In the genomic region with DNA sequence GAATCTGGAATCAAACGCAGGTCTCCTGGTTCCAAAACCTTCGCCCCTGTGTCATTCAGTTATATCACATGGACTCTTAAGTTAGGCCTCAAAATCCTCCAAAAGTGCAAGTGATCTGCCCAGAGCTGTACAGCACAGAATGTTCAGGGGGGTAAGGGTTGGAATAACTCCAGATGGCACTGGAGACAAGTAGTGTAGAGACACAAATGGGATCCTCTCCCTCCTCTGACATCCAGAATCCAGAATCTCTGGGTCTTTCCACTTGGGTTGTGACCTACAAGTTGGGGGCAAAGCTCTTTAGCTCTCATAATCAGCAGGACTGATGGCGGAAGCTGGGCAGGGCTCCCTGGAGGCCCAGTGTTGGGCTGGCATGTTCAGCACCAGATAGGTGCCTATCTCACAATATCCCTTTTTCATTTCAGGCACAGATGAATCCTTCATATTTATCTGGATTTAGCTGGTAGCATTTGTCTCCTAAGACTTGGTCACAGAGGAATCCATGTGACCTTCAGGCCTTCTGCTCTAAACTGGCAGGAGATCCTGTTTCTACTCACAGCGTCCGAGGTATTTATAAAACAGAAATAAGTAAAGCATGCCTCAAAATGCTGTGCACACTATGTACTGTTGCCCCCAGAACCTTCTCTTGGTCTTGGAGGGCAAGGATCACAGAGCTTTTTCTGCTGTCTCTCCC, we compare ENCODE assay signal across 14 cellular contexts. TPM values are rescaled to one million over a fixed set of nuclear protein-coding genes. Genes with fewer than 3 reads are reported as not detected.
A peak's percentile ranks its signal among the peaks of the same experiment; 100 is the strongest.
DNase-seq lines count a peak whose midpoint lies in the region; ATAC-seq, FAIRE-seq and TF ChIP-seq lines count a peak whose summit lies in the region.
"Had no signal": no experiment of that assay in that cellular context is flagged by ENCODE, and none has a peak within 500 bp of the region (broad histone marks: within the 10 kb centered on the region; RNA-seq: fewer than 3 reads in every experiment).

No MANE protein-coding gene starts in this region.

- no peak overlapping the region for H2AFZ ChIP-seq in HepG2 (ENCODE audit: low read length)

- H3K27ac ChIP-seq in liver (ENCODE audit: low read depth in 1 of 2, low read length in 2 of 2) (peak overlapping the region; percentile 75 to 90), HepG2 (ENCODE audit: extremely low read length, insufficient read depth, low read length) (no peak overlapping the region), heart left ventricle (peak overlapping the region; percentile 73 to 97 (median 88)), psoas muscle (peak overlapping the region; percentile 87), vagina (peak overlapping the region; percentile 71)

- in situ Hi-C loops in HepG2 (cut with HindIII; ENCODE audit: extremely low pct_ligation_motif_present, low pct_unique_long_range_greater_than_20kb) = no loop called here

- TF ChIP-seq EP300 in HepG2 (IDR thresholded peaks at IDR 0.05; ENCODE audit: low read depth in 2 of 2, low read length in 2 of 2) = no peak
- no peak for TF ChIP-seq EP300 in HepG2 (CRISPR knock-in tag; IDR thresholded peaks at IDR 0.05; ENCODE audit: borderline replicate concordance)

- POLR2A ChIA-PET in HepG2 (lab: Yijun Ruan, JAX) = no interaction called here

- H3K27me3 ChIP-seq in liver (ENCODE audit: control insufficient read depth in 4 of 4, insufficient read depth in 4 of 4, low read length in 3 of 4) (no peaks in the 10 kb centered on the region), HepG2 (ENCODE audit: control insufficient read depth in 1 of 2, insufficient read depth in 2 of 2, low read length in 2 of 2) (no peaks in the 10 kb centered on the region), heart left ventricle (no peaks in the 10 kb centered on the region), psoas muscle (ENCODE audit: insufficient read depth in 3 of 3, low read length in 2 of 3) (no peaks in the 10 kb centered on the region), vagina (no peaks in the 10 kb centered on the region)
- H3K27me3 ChIP-seq: pancreas had no signal

- peaks cover 19 to 68% (median 35%) of the 10 kb centered on the region in 4 donors for H3K4me1 ChIP-seq in liver (ENCODE audit: control insufficient read depth in 4 of 4, insufficient read depth in 4 of 4, low read length in 3 of 4)
- H3K4me1 ChIP-seq in HepG2 (ENCODE audit: insufficient read depth, low read length) = peaks cover 57% of the 10 kb centered on the region
- H3K4me1 ChIP-seq in heart left ventricle = peaks cover 11 to 92% (median 66%) of the 10 kb centered on the region in 12 donors
- peaks cover 89% of the 10 kb centered on the region for H3K4me1 ChIP-seq in psoas muscle
- H3K4me1 ChIP-seq in vagina = peaks cover 98% of the 10 kb centered on the region

- ATAC-seq in HepG2 = no peak
- ATAC-seq in heart left ventricle = peak in 2 of 4 donors; percentile 4 to 6
- peak in 1 of 4 donors; percentile 12 for ATAC-seq in psoas muscle
- no peak for ATAC-seq in HG03097 (IDR thresholded peaks at IDR 0.05; ENCODE audit: low FRiP score, unreplicated experiment)
- ATAC-seq in HG02884 (IDR thresholded peaks at IDR 0.05; ENCODE audit: unreplicated experiment) = no peak
- ATAC-seq: activated CD8-positive, alpha-beta memory T cell treated with anti-CD3 and anti-CD28 coated beads, Interleukin-2, amount 10 ng/mL, durations not matched to agents 7 days and 5 days had no signal

- intact Hi-C loops in HepG2 (cut with micrococcal nuclease; ENCODE audit: unreplicated experiment) = no loop called here
- intact Hi-C loops in heart left ventricle (cut with DNase I) = loop anchor here in 2 of 10 donors (2.0 to 10.0 kb wide), 2 partner anchors 13 to 51 kb away; no protein-coding TSS in a partner anchor
- intact Hi-C loops in psoas muscle (cut with DNase I) = no loop called here
- intact Hi-C loops in vagina (cut with DNase I) = no loop called here

- peaks cover 4% of the 10 kb centered on the region for H3K79me2 ChIP-seq in HepG2 (ENCODE audit: insufficient read depth, low read length)

- H3K36me3 ChIP-seq in liver (ENCODE audit: control insufficient read depth in 4 of 4, insufficient read depth in 3 of 4, low read depth in 1 of 4, low read length in 3 of 4) (peaks cover 1 to 32% (median 6%) of the 10 kb centered on the region in 4 donors), HepG2 (replicated peaks in 1 of 2; ENCODE audit: control insufficient read depth in 1 of 2, insufficient read depth in 2 of 2, low read length in 2 of 2) (peaks cover 3 to 7% of the 10 kb centered on the region in 2 experiments; a peak in 3 of 5 replicates), heart left ventricle (peaks cover 0 to 32% (median 7%) of the 10 kb centered on the region in 9 donors), psoas muscle (ENCODE audit: insufficient read depth in 1 of 2, low read depth in 1 of 2) (peaks cover 0 to 30% of the 10 kb centered on the region in 2 donors), vagina (no peaks in the 10 kb centered on the region)

- TF ChIP-seq RAD21 in liver (IDR thresholded peaks at IDR 0.05) (no peak), HepG2 (CRISPR knock-in tag; IDR thresholded peaks at IDR 0.05) (no peak)

- no TSS peak for BruUV-seq in HepG2 (replicated peaks; lab: Mats Ljungman, UMichigan)

- CTCF ChIA-PET in HepG2 (lab: Yijun Ruan, JAX; ENCODE audit: low intra/inter-chr PET ratio, low total read pairs) = no interaction called here

- H3K4me2 ChIP-seq in HepG2 (ENCODE audit: low read depth, low read length) = no peak overlapping the region

- WGBS in liver = 63% methylated on average over 5 of the region's 5 CpGs
- WGBS in HepG2 (ENCODE audit: low lambda C conversion rate) = 99% methylated on average over 4 of the region's 5 CpGs
- 48 to 60% (median 55%) methylated on average over 5 of the region's 5 CpGs for WGBS in heart left ventricle, 4 donors
- WGBS in psoas muscle, 3 donors = 38 to 64% (median 43%) methylated on average over 5 of the region's 5 CpGs

- H4K20me1 ChIP-seq in HepG2 (ENCODE audit: insufficient read depth, low read length) = no peaks in the 10 kb centered on the region

- DNase-seq in HepG2 (ENCODE audit: low spot score) (no peak), heart left ventricle (no peak), psoas muscle (no peak), vagina (ENCODE audit: extremely low spot score in 2 of 2) (no peak), SHP77 treated with DMSO at 0.1 percent for 48 hours (lab: John Stamatoyannopoulos, UW) (no peak)
- DNase-seq: activated B cell treated with CpG ODN at 0.5 μM for 24 hours; activated CD8-positive, alpha-beta memory T cell treated with anti-CD3 and anti-CD28 coated beads, Interleukin-2, amount 10 ng/mL, durations not matched to agents 7 days and 5 days; activated naive CD4-positive, alpha-beta T cell treated with anti-CD3 and anti-CD28 coated beads for 36 hours; central memory CD4-positive, alpha-beta T cell; GDM1; pancreas had no signal

- no peak for TF ChIP-seq POLR2A in HepG2 (IDR thresholded peaks at IDR 0.05; ENCODE audit: insufficient read depth in 1 of 2, low read depth in 2 of 2, low read length in 2 of 2)
- TF ChIP-seq POLR2A in heart left ventricle (IDR thresholded peaks at IDR 0.05) = no peak
- no peak for TF ChIP-seq POLR2A in vagina (IDR thresholded peaks at IDR 0.05)

- TF ChIP-seq CTCF in liver (IDR thresholded peaks at IDR 0.05; ENCODE audit: low read depth, low read length, missing input control) (no peak), HepG2 (CRISPR knock-in tag; IDR thresholded peaks at IDR 0.05) (no peak), heart left ventricle (IDR thresholded peaks at IDR 0.05) (no peak), psoas muscle (IDR thresholded peaks at IDR 0.05) (no peak), vagina (IDR thresholded peaks at IDR 0.05) (no peak)

- peak overlapping the region in 1 of 2 donors; percentile 36 for H3K9ac ChIP-seq in liver (ENCODE audit: low read depth in 1 of 2, low read length in 2 of 2)
- no peak overlapping the region for H3K9ac ChIP-seq in HepG2 (ENCODE audit: insufficient read depth, low read depth, low read length)

- no peak overlapping the region for H3K4me3 ChIP-seq in liver (ENCODE audit: low read depth in 1 of 3, low read length in 3 of 3)
- no peak overlapping the region for H3K4me3 ChIP-seq in HepG2 (replicated peaks in 1 of 3; ENCODE audit: insufficient read depth in 1 of 3, low read depth in 2 of 3, low read length in 3 of 3)
- H3K4me3 ChIP-seq in heart left ventricle = peak overlapping the region in 1 of 12 donors; percentile 28
- no peak overlapping the region for H3K4me3 ChIP-seq in psoas muscle
- no peak overlapping the region for H3K4me3 ChIP-seq in vagina
- H3K4me3 ChIP-seq: pancreas had no signal

- no peak for FAIRE-seq in HepG2 (lab: Jason Lieb, UNC)
- FAIRE-seq: pancreas had no signal

- H3K9me3 ChIP-seq in liver (ENCODE audit: control insufficient read depth in 4 of 4, low read length in 3 of 4) (no peaks in the 10 kb centered on the region), HepG2 (ENCODE audit: low read length) (no peaks in the 10 kb centered on the region), heart left ventricle (no peaks in the 10 kb centered on the region), psoas muscle (no peaks in the 10 kb centered on the region), vagina (no peaks in the 10 kb centered on the region)
- H3K9me3 ChIP-seq: pancreas had no signal

RNA-seq across cellular contexts. Expression of a gene that starts 15.4 kb away (rescaled TPM):
- total RNA-seq in liver (100 to 1,000 TPM in 1 of 2 donors, 10 to 100 TPM in 1; 34.6 to 663 TPM), HepG2 (2016; rRNA removed; fragmentation: Illumina TruSeq; extraction: Trizol) (12.2 and 22.4 TPM in 2 replicates), heart left ventricle (100 to 1,000 TPM in 6 of 9 donors, 10 to 100 TPM in 3; 53.4 to 243 (median 128) TPM), psoas muscle (100 to 1,000 TPM in 3 of 4 donors, 10 to 100 TPM in 1; 66.1 to 215 (median 157) TPM), vagina (33.6 TPM)
- polyA plus RNA-seq in liver (10 to 100 TPM; 58.8 to 71.5 TPM), HepG2 (2011; rRNA removed) (14.8 and 16.9 TPM in 2 replicates), heart left ventricle (100 to 1,000 TPM in 1 of 2 donors, 1 to 10 TPM in 1; 8.6 to 112 TPM), psoas muscle (10 to 100 TPM; 10.8 to 30.9 (median 26.7) TPM)
- 15.9 and 19.0 TPM in 2 replicates for total RNA-seq in HepG2 (2016; cell fraction: cytosol; rRNA removed; fragmentation: Illumina TruSeq; extraction: Trizol; ENCODE audit: low read depth)
- total RNA-seq in HepG2 (2016; cell fraction: insoluble cytoplasmic fraction; rRNA removed; fragmentation: Illumina TruSeq; extraction: Trizol) = 10.3 and 18.8 TPM in 2 replicates
- 6.0 and 7.4 TPM in 2 replicates for total RNA-seq in HepG2 (2016; cell fraction: membrane; rRNA removed; fragmentation: Illumina TruSeq; extraction: Trizol)
- total RNA-seq in HepG2 (2016; cell fraction: nucleus; rRNA removed; fragmentation: Illumina TruSeq; extraction: Trizol) = 23.2 and 26.5 TPM in 2 replicates
- 11.8 and 13.6 TPM in 2 replicates for polyA plus RNA-seq in HepG2 (2011; cell fraction: cytosol; rRNA removed)
- polyA plus RNA-seq in HepG2 (2011; cell fraction: nucleus; rRNA removed) = 11.3 and 12.7 TPM in 2 replicates
- polyA plus RNA-seq in HepG2 (2012) = 11.9 and 13.1 TPM in 2 replicates
- 0.63 and 1.1 TPM in 2 replicates for polyA plus RNA-seq in HepG2 (2016; cell fraction: cytosol; fragmentation: Illumina TruSeq; extraction: Trizol; ENCODE audit: low read depth)
- polyA plus RNA-seq in HepG2 (2016; cell fraction: insoluble cytoplasmic fraction; fragmentation: Illumina TruSeq; extraction: Trizol; ENCODE audit: low read depth) = 5.3 and 6.4 TPM in 2 replicates
- polyA plus RNA-seq in HepG2 (2016; cell fraction: membrane; fragmentation: Illumina TruSeq; extraction: Trizol; ENCODE audit: low read depth) = 0.93 and 1.0 TPM in 2 replicates
- polyA plus RNA-seq in HepG2 (2016; cell fraction: nucleus; fragmentation: Illumina TruSeq; extraction: Trizol; ENCODE audit: insufficient read depth, low read depth) = 12.2 and 14.4 TPM in 2 replicates
- 91.3 and 104 TPM in 2 replicates for polyA minus RNA-seq in HepG2 (2011; rRNA and poly(A)+ RNA removed; ENCODE audit: low replicate concordance)
- 14.3 and 22.4 TPM in 2 replicates for polyA minus RNA-seq in HepG2 (2011; cell fraction: cytosol; rRNA and poly(A)+ RNA removed)
- 20.5 and 26.2 TPM in 2 replicates for polyA minus RNA-seq in HepG2 (2011; cell fraction: nucleus; rRNA and poly(A)+ RNA removed)
